In genomic region chr16:15621889-15622288, GRCh38 we compare ENCODE assay signal across 18 cellular contexts. TPM values are rescaled to one million over a fixed set of nuclear protein-coding genes. Genes with fewer than 3 reads are reported as not detected.
DNase-seq lines count a peak whose midpoint lies in the region; ATAC-seq and TF ChIP-seq lines count a peak whose summit lies in the region.
"Had no signal": no experiment of that assay in that cellular context is flagged by ENCODE, and none has a peak within 500 bp of the region (broad histone marks: within the 10 kb centered on the region; RNA-seq: fewer than 3 reads in every experiment).

No MANE protein-coding gene starts in this region.

- H3K27ac ChIP-seq in right cardiac atrium (ENCODE audit: low read length) = peak overlapping the region; percentile 72
- no peak overlapping the region for H3K27ac ChIP-seq in thoracic aorta
- H3K27ac ChIP-seq: RWPE1 had no signal

- H3K4me3 ChIP-seq in right cardiac atrium (ENCODE audit: low read length) = no peak overlapping the region
- no peak overlapping the region for H3K4me3 ChIP-seq in thoracic aorta

- CTCF ChIA-PET in activated naive CD4-positive, alpha-beta T cell treated with anti-CD3 and anti-CD28 coated beads, Interleukin-2, amount 10 ng/mL, durations not matched to agents 7 days and 5 days (lab: Charles Lee) = interaction anchor here (0.7 kb wide), 1 partner anchor 49 kb away, joined by 6 read pairs; no protein-coding TSS in a partner anchor

- peak overlapping the region; percentile 9 for H3K27ac Mint-ChIP-seq in activated naive CD4-positive, alpha-beta T cell treated with anti-CD3 and anti-CD28 coated beads, Interleukin-2, amount 10 ng/mL, durations not matched to agents 7 days and 5 days
- peak overlapping the region; percentile 4 for H3K27ac Mint-ChIP-seq in activated T-helper 17 cell treated with anti-CD3 and anti-CD28 coated beads, Interleukin-2, amount 50 U/mL, for 72 hours

- 79% methylated on average over 8 of the region's 8 CpGs for WGBS in right cardiac atrium

- no peak overlapping the region for H3K4me3 Mint-ChIP-seq in activated naive CD4-positive, alpha-beta T cell treated with anti-CD3 and anti-CD28 coated beads, Interleukin-2, amount 10 ng/mL, durations not matched to agents 7 days and 5 days
- no peak overlapping the region for H3K4me3 Mint-ChIP-seq in activated T-helper 17 cell treated with anti-CD3 and anti-CD28 coated beads, Interleukin-2, amount 50 U/mL, for 72 hours

- no peaks in the 10 kb centered on the region for H3K9me3 Mint-ChIP-seq in activated naive CD4-positive, alpha-beta T cell treated with anti-CD3 and anti-CD28 coated beads, Interleukin-2, amount 10 ng/mL, durations not matched to agents 7 days and 5 days
- H3K9me3 Mint-ChIP-seq in activated T-helper 17 cell treated with anti-CD3 and anti-CD28 coated beads, Interleukin-2, amount 50 U/mL, for 72 hours = no peaks in the 10 kb centered on the region

- peaks cover 2% of the 10 kb centered on the region for H3K4me1 ChIP-seq in right cardiac atrium (ENCODE audit: control insufficient read depth, insufficient read depth, low read length)
- peaks cover 7 to 27% of the 10 kb centered on the region in 2 donors for H3K4me1 ChIP-seq in thoracic aorta (ENCODE audit: control insufficient read depth in 1 of 2, low read depth in 2 of 2)

- no peak for DNase-seq in activated naive CD4-positive, alpha-beta T cell treated with anti-CD3 and anti-CD28 coated beads, Interleukin-2, amount 10 ng/mL, durations not matched to agents 7 days and 5 days
- DNase-seq in activated naive CD4-positive, alpha-beta T cell (lab: John Stamatoyannopoulos, UW) = no peak
- DNase-seq in right cardiac atrium (no peak), thoracic aorta (ENCODE audit: low spot score) (no peak), COLO829 (ENCODE audit: low spot score) (no peak), NCI-H1417 treated with DMSO at 0.1 percent for 48 hours (lab: John Stamatoyannopoulos, UW) (no peak), SHP77 treated with DMSO at 0.1 percent for 48 hours (lab: John Stamatoyannopoulos, UW) (no peak)
- DNase-seq: C1 segment of cervical spinal cord, COR-L47, GOT3, MV-4-11, NCI-H1417, NCI-H2029, NCI-H2171, NCI-H446 treated with DMSO at 0.1 percent for 48 hours, NCI-H748 treated with DMSO at 0.1 percent for 48 hours had no signal

- H3K9me3 ChIP-seq in right cardiac atrium (ENCODE audit: control insufficient read depth, low read length) = no peaks in the 10 kb centered on the region
- H3K9me3 ChIP-seq in thoracic aorta = no peaks in the 10 kb centered on the region

- no peaks in the 10 kb centered on the region for H3K4me1 Mint-ChIP-seq in activated naive CD4-positive, alpha-beta T cell treated with anti-CD3 and anti-CD28 coated beads, Interleukin-2, amount 10 ng/mL, durations not matched to agents 7 days and 5 days
- no peaks in the 10 kb centered on the region for H3K4me1 Mint-ChIP-seq in activated T-helper 17 cell treated with anti-CD3 and anti-CD28 coated beads, Interleukin-2, amount 50 U/mL, for 72 hours

- peaks cover 60% of the 10 kb centered on the region for H3K36me3 Mint-ChIP-seq in activated naive CD4-positive, alpha-beta T cell treated with anti-CD3 and anti-CD28 coated beads, Interleukin-2, amount 10 ng/mL, durations not matched to agents 7 days and 5 days
- H3K36me3 Mint-ChIP-seq in activated T-helper 17 cell treated with anti-CD3 and anti-CD28 coated beads, Interleukin-2, amount 50 U/mL, for 72 hours (ENCODE audit: low read depth) = peaks cover 99% of the 10 kb centered on the region

- H3K27me3 ChIP-seq in right cardiac atrium (ENCODE audit: control insufficient read depth, insufficient read depth) (no peaks in the 10 kb centered on the region), thoracic aorta (replicated peaks; ENCODE audit: insufficient read depth) (no peaks in the 10 kb centered on the region)

- H3K27me3 Mint-ChIP-seq in activated naive CD4-positive, alpha-beta T cell treated with anti-CD3 and anti-CD28 coated beads, Interleukin-2, amount 10 ng/mL, durations not matched to agents 7 days and 5 days = no peaks in the 10 kb centered on the region
- H3K27me3 Mint-ChIP-seq in activated T-helper 17 cell treated with anti-CD3 and anti-CD28 coated beads, Interleukin-2, amount 50 U/mL, for 72 hours = no peaks in the 10 kb centered on the region

- ATAC-seq in activated T-helper 17 cell treated with anti-CD3 and anti-CD28 coated beads, Interleukin-2, amount 50 U/mL, for 72 hours (replicated peaks) = no peak
- peak; percentile 52 to 53 for ATAC-seq in right cardiac atrium
- peak; percentile 38 for ATAC-seq in thoracic aorta (ENCODE audit: insufficient number of reproducible peaks, low FRiP score, low read depth)

- TF ChIP-seq CTCF in thoracic aorta (IDR thresholded peaks at IDR 0.05) = no peak

- intact Hi-C loops in right cardiac atrium (cut with DNase I) = no loop called here

- peaks cover 32% of the 10 kb centered on the region for H3K36me3 ChIP-seq in thoracic aorta

RNA-seq across cellular contexts. Expression of gene MARF1, which starts 21.1 kb away (rescaled TPM):
- 100 to 1,000 TPM in 1 of 2 donors, 10 to 100 TPM in 1; 85.0 to 120 TPM for total RNA-seq in activated T-helper 17 cell treated with anti-CD3 and anti-CD28 coated beads, Interleukin-2, amount 50 U/mL, for 72 hours
- 10 to 100 TPM; 47.0 to 57.3 (median 52.3) TPM for total RNA-seq in right cardiac atrium
- polyA plus RNA-seq in right cardiac atrium = 15.8 TPM
- total RNA-seq in thoracic aorta = 10 to 100 TPM; 35.7 to 49.6 TPM

RNA-seq across cellular contexts. Expression of gene NDE1, which starts 28.2 kb away (rescaled TPM):
- 100 to 1,000 TPM; 112 to 117 TPM for total RNA-seq in activated T-helper 17 cell treated with anti-CD3 and anti-CD28 coated beads, Interleukin-2, amount 50 U/mL, for 72 hours
- total RNA-seq in right cardiac atrium (10 to 100 TPM; 14.9 to 23.9 (median 17.8) TPM), thoracic aorta (10 to 100 TPM; 26.5 to 37.0 TPM)
- polyA plus RNA-seq in right cardiac atrium = 8.6 TPM
